Comparison of ENCODE assay signal across 8 cellular contexts in genomic region chr22:48492371-48493320, GRCh38.
DNase-seq lines count a peak whose midpoint lies in the region; ATAC-seq and TF ChIP-seq lines count a peak whose summit lies in the region.

No MANE protein-coding gene starts in this region.

- ATAC-seq in effector memory CD8-positive, alpha-beta T cell (replicated peaks), result no peak

- H3K4me1 Mint-ChIP-seq in activated CD4-positive, alpha-beta T cell treated with anti-CD3 and anti-CD28 coated beads, Interleukin-2, amount 10 ng/mL, durations not matched to agents 7 days and 5 days, result no peaks in the 10 kb centered on the region
- H3K4me1 Mint-ChIP-seq in effector memory CD8-positive, alpha-beta T cell (ENCODE audit: low read depth in 2 of 2), result peaks cover 5 to 9% of the 10 kb centered on the region in 2 donors

- H3K27ac Mint-ChIP-seq in activated CD4-positive, alpha-beta T cell treated with anti-CD3 and anti-CD28 coated beads, Interleukin-2, amount 10 ng/mL, durations not matched to agents 7 days and 5 days, result no peak overlapping the region
- H3K27ac Mint-ChIP-seq in effector memory CD8-positive, alpha-beta T cell, result no peak overlapping the region

- no peaks in the 10 kb centered on the region for H3K4me1 ChIP-seq in Loucy (ENCODE audit: insufficient read depth, low read length, poor library complexity, severe bottlenecking)
- no peaks in the 10 kb centered on the region for H3K4me1 ChIP-seq in SJCRH30
- peaks cover 0 to 14% (median 10%) of the 10 kb centered on the region in 4 donors for H3K4me1 ChIP-seq in tibial artery

- H3K9ac ChIP-seq in Loucy (ENCODE audit: low read depth, low read length, poor library complexity, severe bottlenecking), result no peak overlapping the region

- no peaks in the 10 kb centered on the region for H3F3A ChIP-seq in Loucy (ENCODE audit: low read depth)

- H3K4me3 ChIP-seq in Loucy (ENCODE audit: low read length, poor library complexity, severe bottlenecking) (no peak overlapping the region), SJCRH30 (no peak overlapping the region), tibial artery (no peak overlapping the region)

- TF ChIP-seq CTCF in Loucy (conservative IDR thresholded peaks at IDR 0.05; ENCODE audit: low read length) (peak; percentile 89), tibial artery (IDR thresholded peaks at IDR 0.05) (peak; percentile 39 to 46)

- no peak overlapping the region for H3K4me3 Mint-ChIP-seq in activated CD4-positive, alpha-beta T cell treated with anti-CD3 and anti-CD28 coated beads, Interleukin-2, amount 10 ng/mL, durations not matched to agents 7 days and 5 days
- no peak overlapping the region for H3K4me3 Mint-ChIP-seq in effector memory CD8-positive, alpha-beta T cell

- POLR2A ChIA-PET in activated CD4-positive, alpha-beta T cell treated with anti-CD3 and anti-CD28 coated beads, Interleukin-2, amount 10 ng/mL, durations not matched to agents 7 days and 5 days (lab: Charles Lee), result no interaction called here

- H4K20me1 ChIP-seq in Loucy (ENCODE audit: insufficient read depth, low read length, poor library complexity, severe bottlenecking), result no peaks in the 10 kb centered on the region

- no peaks in the 10 kb centered on the region for H3K9me3 Mint-ChIP-seq in activated CD4-positive, alpha-beta T cell treated with anti-CD3 and anti-CD28 coated beads, Interleukin-2, amount 10 ng/mL, durations not matched to agents 7 days and 5 days
- no peaks in the 10 kb centered on the region for H3K9me3 Mint-ChIP-seq in effector memory CD8-positive, alpha-beta T cell

- no peak overlapping the region for H3K4me2 ChIP-seq in Loucy (ENCODE audit: low read depth, low read length, poor library complexity, severe bottlenecking)

- H3K79me2 ChIP-seq in Loucy (ENCODE audit: insufficient read depth, low read length), result no peaks in the 10 kb centered on the region

- no peak overlapping the region for H2AFZ ChIP-seq in Loucy (ENCODE audit: low read length)

- peak; percentile 33 for DNase-seq in activated CD4-positive, alpha-beta T cell treated with anti-CD3 and anti-CD28 coated beads, Interleukin-2, amount 10 ng/mL, durations not matched to agents 7 days and 5 days
- DNase-seq in activated CD4-positive, alpha-beta T cell treated with anti-CD3 and anti-CD28 coated beads, Interleukin-2, amount 50 U/mL, for 4 hours, result no peak
- DNase-seq in SJCRH30 (peak; percentile 58 to 82), medulla oblongata (ENCODE audit: extremely low spot score) (peak; percentile 85), tibial artery (peak; percentile 57 to 61), GOT3 (lab: John Stamatoyannopoulos, UW) (no peak)
- DNase-seq in effector memory CD8-positive, alpha-beta T cell, result peak; percentile 6 to 41 (median 15)

- H3K27me3 Mint-ChIP-seq in activated CD4-positive, alpha-beta T cell treated with anti-CD3 and anti-CD28 coated beads, Interleukin-2, amount 10 ng/mL, durations not matched to agents 7 days and 5 days, result peaks cover 39% of the 10 kb centered on the region
- peaks cover 46 to 72% of the 10 kb centered on the region in 2 donors for H3K27me3 Mint-ChIP-seq in effector memory CD8-positive, alpha-beta T cell

- no peaks in the 10 kb centered on the region for H3K9me2 ChIP-seq in Loucy (replicated peaks; ENCODE audit: low read depth, low read length)

- intact Hi-C loops in tibial artery (cut with DNase I; ENCODE audit: low total_unique reads), result no loop called here

- H3K27me3 ChIP-seq in Loucy (ENCODE audit: insufficient read depth, low read length, poor library complexity, severe bottlenecking) (no peaks in the 10 kb centered on the region), SJCRH30 (peaks cover 5% of the 10 kb centered on the region; the same call in 1 of the 2 replicates), tibial artery (peaks cover 0 to 77% of the 10 kb centered on the region in 2 donors)

- no peaks in the 10 kb centered on the region for H3K36me3 Mint-ChIP-seq in activated CD4-positive, alpha-beta T cell treated with anti-CD3 and anti-CD28 coated beads, Interleukin-2, amount 10 ng/mL, durations not matched to agents 7 days and 5 days (ENCODE audit: low read depth)
- peaks cover 2% of the 10 kb centered on the region for H3K36me3 Mint-ChIP-seq in effector memory CD8-positive, alpha-beta T cell (ENCODE audit: insufficient read depth)

- H3K9me3 ChIP-seq in Loucy (ENCODE audit: insufficient read depth, low read depth, low read length) (no peaks in the 10 kb centered on the region), SJCRH30 (replicated peaks) (no peaks in the 10 kb centered on the region), tibial artery (no peaks in the 10 kb centered on the region)

- no peak overlapping the region for H3K27ac ChIP-seq in SJCRH30
- H3K27ac ChIP-seq in tibial artery, result no peak overlapping the region

- CTCF ChIA-PET in activated CD4-positive, alpha-beta T cell treated with anti-CD3 and anti-CD28 coated beads, Interleukin-2, amount 10 ng/mL, durations not matched to agents 7 days and 5 days (lab: Charles Lee), result no interaction called here

- H3K36me3 ChIP-seq in Loucy (ENCODE audit: insufficient read depth, low read length) (no peaks in the 10 kb centered on the region), SJCRH30 (no peaks in the 10 kb centered on the region), tibial artery (no peaks in the 10 kb centered on the region)

Comparison
In these comparisons a context has a peak if more than half of its experiments do, and no peak if none do; other contexts are left out.
1. DNase-seq: peak in activated CD4-positive, alpha-beta T cell treated with anti-CD3 and anti-CD28 coated beads, Interleukin-2, amount 10 ng/mL, durations not matched to agents 7 days and 5 days (single experiment), SJCRH30 (2 of 2), effector memory CD8-positive, alpha-beta T cell (3 of 3), medulla oblongata (single experiment) and tibial artery (2 of 2); none in activated CD4-positive, alpha-beta T cell treated with anti-CD3 and anti-CD28 coated beads, Interleukin-2, amount 50 U/mL, for 4 hours (0 of 2) and GOT3 (single experiment).